Comparison of ENCODE assay signal across 25 cellular contexts in genomic region chr16:75204410-75204758, GRCh38. TPM values are rescaled to one million over a fixed set of nuclear protein-coding genes. Genes with fewer than 3 reads are reported as not detected.
"Had no signal": no experiment of that assay in that cellular context is flagged by ENCODE, and none has a peak within 500 bp of the region (broad histone marks: within the 10 kb centered on the region; RNA-seq: fewer than 3 reads in every experiment).

No MANE protein-coding gene starts in this region.

- H3K4me3 ChIP-seq: mucosa of descending colon, spleen had no signal

- H3K4me1 ChIP-seq: foreskin keratinocyte had no signal

- H3K36me3 ChIP-seq: spleen had no signal

- H3K27me3 Mint-ChIP-seq: activated T-helper 17 cell treated with anti-CD3 and anti-CD28 coated beads, Interleukin-2, amount 50 U/mL, for 72 hours; brain had no signal

- H3K9me3 Mint-ChIP-seq: activated T-helper 17 cell treated with anti-CD3 and anti-CD28 coated beads, Interleukin-2, amount 50 U/mL, for 72 hours; brain; immature natural killer cell; nephron progenitor cell had no signal

- H3K27ac ChIP-seq: foreskin keratinocyte, spleen had no signal

- ATAC-seq: activated CD8-positive, alpha-beta T cell treated with anti-CD3 and anti-CD28 coated beads, Interleukin-2, amount 10 ng/mL, durations not matched to agents 7 days and 5 days; activated T-helper 17 cell treated with anti-CD3 and anti-CD28 coated beads, Interleukin-2, amount 50 U/mL, for 72 hours; foreskin keratinocyte; mucosa of descending colon had no signal

- H3K27ac Mint-ChIP-seq: activated CD8-positive, alpha-beta T cell treated with anti-CD3 and anti-CD28 coated beads, Interleukin-2, amount 10 ng/mL, durations not matched to agents 7 days and 5 days; activated T-helper 17 cell treated with anti-CD3 and anti-CD28 coated beads, Interleukin-2, amount 50 U/mL, for 72 hours; immature natural killer cell; nephron progenitor cell had no signal

- H3K36me3 Mint-ChIP-seq: brain, immature natural killer cell had no signal

- DNase-seq: activated CD4-positive, alpha-beta T cell treated with anti-CD3 and anti-CD28 coated beads for 1 hour; activated CD4-positive, alpha-beta T cell treated with anti-CD3 and anti-CD28 coated beads, Interleukin-2, amount 50 U/mL, for 1 hour; activated CD8-positive, alpha-beta T cell treated with anti-CD3 and anti-CD28 coated beads, Interleukin-2, amount 10 ng/mL, durations not matched to agents 7 days and 5 days; activated naive CD4-positive, alpha-beta T cell treated with Interleukin-2 at 50 U/mL for 16 hours; activated T-cell treated with anti-CD3 and anti-CD28 coated beads, Interleukin-2, amount 50 U/mL, for 1 hour; caudate nucleus; dermis blood vessel endothelial cell; effector CD8-positive, alpha-beta T cell; foreskin keratinocyte; immature natural killer cell; mesenchymal stem cell; nephron progenitor cell; nucleus accumbens; stimulated activated CD4-positive, alpha-beta T cell treated with anti-CD3 and anti-CD28 coated beads, Interleukin-4, amount 100 ng/mL, for 1 hour; stimulated activated naive CD4-positive, alpha-beta T cell; T-helper 1 cell; T-helper 9 cell had no signal

- H3K4me3 Mint-ChIP-seq: activated CD8-positive, alpha-beta T cell treated with anti-CD3 and anti-CD28 coated beads, Interleukin-2, amount 10 ng/mL, durations not matched to agents 7 days and 5 days; activated T-helper 17 cell treated with anti-CD3 and anti-CD28 coated beads, Interleukin-2, amount 50 U/mL, for 72 hours; brain; immature natural killer cell; nephron progenitor cell had no signal

- H3K9me3 ChIP-seq: mucosa of descending colon, spleen had no signal

RNA-seq across cellular contexts. Expression of gene CTRB2, which starts 2.6 kb away (rescaled TPM):
- total RNA-seq: activated CD8-positive, alpha-beta T cell treated with anti-CD3 and anti-CD28 coated beads, Interleukin-2, amount 10 ng/mL, durations not matched to agents 7 days and 5 days; activated T-helper 17 cell treated with anti-CD3 and anti-CD28 coated beads, Interleukin-2, amount 50 U/mL, for 72 hours; dermis blood vessel endothelial cell; foreskin keratinocyte; glomerular endothelial cell; kidney epithelial cell; mucosa of descending colon; subcutaneous adipose tissue; ureter had no signal
- polyA plus RNA-seq: foreskin keratinocyte, immature natural killer cell had no signal

RNA-seq across cellular contexts. Expression of gene CTRB1, which starts 14.4 kb away (rescaled TPM):
- total RNA-seq: activated CD8-positive, alpha-beta T cell treated with anti-CD3 and anti-CD28 coated beads, Interleukin-2, amount 10 ng/mL, durations not matched to agents 7 days and 5 days; activated T-helper 17 cell treated with anti-CD3 and anti-CD28 coated beads, Interleukin-2, amount 50 U/mL, for 72 hours; dermis blood vessel endothelial cell; foreskin keratinocyte; glomerular endothelial cell; kidney epithelial cell; subcutaneous adipose tissue; ureter had no signal
- polyA plus RNA-seq: foreskin keratinocyte, immature natural killer cell had no signal

RNA-seq across cellular contexts. Expression of gene BCAR1, which starts 47.0 kb away (rescaled TPM):
- polyA plus RNA-seq: immature natural killer cell had no signal
